ENCODE assay signal across 17 cellular contexts in genomic region chr7:37369904-37370303, GRCh38.
"Had no signal": no experiment of that assay in that cellular context is flagged by ENCODE, and none has a peak within 500 bp of the region (broad histone marks: within the 10 kb centered on the region; RNA-seq: fewer than 3 reads in every experiment).

No MANE protein-coding gene starts in this region.

- H3K4me3 ChIP-seq: coronary artery, esophagus muscularis mucosa, lung, pancreas, tibial artery, vagina had no signal

- DNase-seq: activated CD4-positive, alpha-beta T cell treated with anti-CD3 and anti-CD28 coated beads for 1 hour; activated CD4-positive, alpha-beta T cell treated with anti-CD3 and anti-CD28 coated beads, Interleukin-2, amount 50 U/mL, for 48 hours; activated effector memory CD4-positive, alpha-beta T cell treated with anti-CD3 and anti-CD28 coated beads, Interleukin-2, amount 50 U/mL, for 16 hours; activated T-cell treated with anti-CD3 and anti-CD28 coated beads, Interleukin-2, amount 50 U/mL, for 24 hours; central memory CD4-positive, alpha-beta T cell; naive thymus-derived CD4-positive, alpha-beta T cell; pancreas; T-helper 1 cell; T1000; tibial artery had no signal

- H3K9me3 Mint-ChIP-seq: stimulated activated effector memory CD8-positive, alpha-beta T cell treated with anti-CD3 and anti-CD28 coated beads, Interleukin-12 subunit alpha, Interleukin-12 subunit beta, amount 100 ng/mL, for 72 hours had no signal

- H3K4me3 Mint-ChIP-seq: activated T-cell treated with anti-CD3 and anti-CD28 coated beads, Interleukin-2, amount 50 U/mL, for 24 hours; brain; naive thymus-derived CD4-positive, alpha-beta T cell; stimulated activated effector memory CD8-positive, alpha-beta T cell treated with anti-CD3 and anti-CD28 coated beads, Interleukin-12 subunit alpha, Interleukin-12 subunit beta, amount 100 ng/mL, for 72 hours had no signal

- H3K27me3 Mint-ChIP-seq: activated T-cell treated with anti-CD3 and anti-CD28 coated beads, Interleukin-2, amount 50 U/mL, for 24 hours; brain; naive thymus-derived CD4-positive, alpha-beta T cell had no signal

- H3K4me1 Mint-ChIP-seq: brain had no signal

- H3K36me3 ChIP-seq: esophagus muscularis mucosa, pancreas, tibial artery, vagina had no signal

- H3K27ac ChIP-seq: coronary artery, esophagus muscularis mucosa, pancreas, tibial artery, vagina had no signal

- H3K27me3 ChIP-seq: esophagus muscularis mucosa, pancreas, tibial artery, vagina had no signal

- H3K9me3 ChIP-seq: esophagus muscularis mucosa, pancreas, tibial artery, vagina had no signal

- H3K4me1 ChIP-seq: esophagus muscularis mucosa, pancreas, tibial artery, vagina had no signal

- H3K27ac Mint-ChIP-seq: activated naive CD4-positive, alpha-beta T cell treated with anti-CD3 and anti-CD28 coated beads, Interleukin-2, amount 50 U/mL, for 72 hours; activated T-cell treated with anti-CD3 and anti-CD28 coated beads, Interleukin-2, amount 50 U/mL, for 24 hours; brain; stimulated activated effector memory CD8-positive, alpha-beta T cell treated with anti-CD3 and anti-CD28 coated beads, Interleukin-12 subunit alpha, Interleukin-12 subunit beta, amount 100 ng/mL, for 72 hours had no signal

- ATAC-seq: activated naive CD4-positive, alpha-beta T cell treated with anti-CD3 and anti-CD28 coated beads, Interleukin-2, amount 50 U/mL, for 72 hours; naive thymus-derived CD4-positive, alpha-beta T cell; pancreas; stimulated activated effector memory CD8-positive, alpha-beta T cell treated with anti-CD3 and anti-CD28 coated beads, Interleukin-12 subunit alpha, Interleukin-12 subunit beta, amount 100 ng/mL, for 72 hours had no signal

- H3K36me3 Mint-ChIP-seq: stimulated activated effector memory CD8-positive, alpha-beta T cell treated with anti-CD3 and anti-CD28 coated beads, Interleukin-12 subunit alpha, Interleukin-12 subunit beta, amount 100 ng/mL, for 72 hours had no signal
